ENCODE assay signal across 16 cellular contexts in the genomic region with DNA sequence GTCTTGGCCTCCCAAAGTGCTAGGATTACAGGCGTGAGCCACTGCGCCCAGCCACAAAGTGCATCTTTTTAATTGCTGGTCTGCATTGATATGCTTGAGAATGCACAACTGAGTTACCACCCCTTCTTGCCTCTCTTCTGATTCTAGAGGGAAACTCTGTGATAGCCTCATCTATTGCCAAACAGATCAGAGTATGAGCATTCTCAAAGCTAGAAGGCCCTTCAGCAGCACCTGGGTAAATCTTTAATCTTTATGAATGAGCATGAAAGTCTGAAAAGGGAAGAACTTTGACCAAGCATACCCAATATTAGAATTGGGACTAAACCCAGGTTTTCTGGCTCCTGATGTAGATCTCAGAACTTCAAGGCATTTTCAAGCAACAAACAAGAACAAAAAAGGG.
DNase-seq lines count a peak whose midpoint lies in the region; ATAC-seq, FAIRE-seq and TF ChIP-seq lines count a peak whose summit lies in the region.
"Had no signal": no experiment of that assay in that cellular context is flagged by ENCODE, and none has a peak within 500 bp of the region (broad histone marks: within the 10 kb centered on the region; RNA-seq: fewer than 3 reads in every experiment).

No MANE protein-coding gene starts in this region.

- intact Hi-C loops in PC-3 (cut with micrococcal nuclease), result no loop called here

- 9 to 57% (median 38%) methylated on average over 2 of the region's 2 CpGs for WGBS in small intestine, 3 donors
- WGBS in GM23248 (ENCODE audit: low coverage in 1 of 2, low lambda C conversion rate in 2 of 2, missing lambda C conversion rate in 2 of 2), 2 experiments, result 100% methylated on average over 2 of the region's 2 CpGs

- no peak overlapping the region for H3K27ac ChIP-seq in small intestine (ENCODE audit: low read depth in 1 of 2, low read length in 1 of 2)
- H3K27ac ChIP-seq in GM23248, result no peak overlapping the region
- H3K27ac ChIP-seq in PC-3 (ENCODE audit: low read length), result no peak overlapping the region

- no peak overlapping the region for H3K4me2 ChIP-seq in GM23248 (ENCODE audit: unreplicated experiment)
- no peak overlapping the region for H3K4me2 ChIP-seq in PC-3 (ENCODE audit: low read length)

- H3K79me2 ChIP-seq in GM23248 (ENCODE audit: insufficient read depth), result no peaks in the 10 kb centered on the region
- H3K79me2 ChIP-seq in PC-3 (ENCODE audit: low read length), result no peaks in the 10 kb centered on the region

- H4K20me1 ChIP-seq in GM23248 (ENCODE audit: insufficient read depth) (no peaks in the 10 kb centered on the region), PC-3 (ENCODE audit: low read length) (no peaks in the 10 kb centered on the region)

- H3K27me3 ChIP-seq in small intestine (ENCODE audit: control insufficient read depth in 2 of 2, insufficient read depth in 2 of 2, low read length in 2 of 2), result no peaks in the 10 kb centered on the region
- H3K27me3 ChIP-seq in GM23248 (replicated peaks; ENCODE audit: insufficient read depth), result no peaks in the 10 kb centered on the region
- H3K27me3 ChIP-seq in PC-3 (ENCODE audit: low read length), result no peaks in the 10 kb centered on the region
- H3K27me3 ChIP-seq: ascending aorta had no signal

- H3F3A ChIP-seq in GM23248 (ENCODE audit: insufficient read depth) (peaks cover 11% of the 10 kb centered on the region), PC-3 (ENCODE audit: low read length, unreplicated experiment) (no peaks in the 10 kb centered on the region)

- DNase-seq in small intestine, result peak; percentile 42
- no peak for DNase-seq in GM23248
- no peak for DNase-seq in activated T-cell treated with anti-CD3 and anti-CD28 coated beads, Interleukin-2, amount 50 U/mL, for 4 hours
- DNase-seq in PC-3, result no peak
- no peak for DNase-seq in immature natural killer cell
- DNase-seq: activated gamma-delta T cell; NCI-H1436; NCI-H226; NK-92 treated with Interleukin-12 subunit alpha and Interleukin-12 subunit beta, amount 100 ng/mL, for 24 hours; nucleus accumbens; right cardiac atrium had no signal

- in situ Hi-C loops in GM23248 (cut with MboI), result no loop called here

- no peaks in the 10 kb centered on the region for H3K9me2 ChIP-seq in GM23248 (ENCODE audit: insufficient read depth)
- no peaks in the 10 kb centered on the region for H3K9me2 ChIP-seq in PC-3 (replicated peaks; ENCODE audit: low read length)

- H3K36me3 ChIP-seq in small intestine (ENCODE audit: control insufficient read depth in 2 of 2, insufficient read depth in 2 of 2, low read length in 2 of 2), result no peaks in the 10 kb centered on the region
- no peaks in the 10 kb centered on the region for H3K36me3 ChIP-seq in GM23248 (ENCODE audit: low read depth)
- no peaks in the 10 kb centered on the region for H3K36me3 ChIP-seq in PC-3 (ENCODE audit: low read depth, low read length)
- H3K36me3 ChIP-seq: ascending aorta had no signal

- H3K27ac Mint-ChIP-seq in immature natural killer cell, result no peak overlapping the region

- no peaks in the 10 kb centered on the region for H3K9me3 ChIP-seq in small intestine (ENCODE audit: control insufficient read depth, low read depth)
- H3K9me3 ChIP-seq in GM23248 (ENCODE audit: low read depth), result no peaks in the 10 kb centered on the region
- no peaks in the 10 kb centered on the region for H3K9me3 ChIP-seq in PC-3 (ENCODE audit: low read length)

- H3K4me3 ChIP-seq in small intestine (ENCODE audit: low read depth in 1 of 2, low read length in 2 of 2) (no peak overlapping the region), GM23248 (no peak overlapping the region), PC-3 (ENCODE audit: low read length) (no peak overlapping the region)
- H3K4me3 ChIP-seq: ascending aorta had no signal

- H3K4me1 ChIP-seq in small intestine (ENCODE audit: control insufficient read depth in 2 of 2, insufficient read depth in 1 of 2, low read depth in 1 of 2, low read length in 1 of 2), result no peaks in the 10 kb centered on the region
- peaks cover 15% of the 10 kb centered on the region for H3K4me1 ChIP-seq in GM23248 (ENCODE audit: insufficient read depth)
- H3K4me1 ChIP-seq in PC-3 (ENCODE audit: insufficient read depth, low read length), result no peaks in the 10 kb centered on the region

- H3K4me3 Mint-ChIP-seq in activated T-cell treated with anti-CD3 and anti-CD28 coated beads, Interleukin-2, amount 50 U/mL, for 4 hours, result no peak overlapping the region
- no peak overlapping the region for H3K4me3 Mint-ChIP-seq in immature natural killer cell

- no peak overlapping the region for H2AFZ ChIP-seq in GM23248
- no peak overlapping the region for H2AFZ ChIP-seq in PC-3 (ENCODE audit: low read length)

- POLR2A ChIA-PET in PC-3 (lab: Charles Lee; ENCODE audit: unreplicated experiment), result no interaction called here

- FAIRE-seq in small intestine (lab: Jason Lieb, UNC), result no peak
- FAIRE-seq: H54 had no signal

- CTCF ChIA-PET in PC-3 (lab: Charles Lee), result no interaction called here

- no peaks in the 10 kb centered on the region for H3K27me3 Mint-ChIP-seq in activated T-cell treated with anti-CD3 and anti-CD28 coated beads, Interleukin-2, amount 50 U/mL, for 4 hours (ENCODE audit: low read depth)
- peaks cover 0 to 2% (median 0%) of the 10 kb centered on the region in 3 donors for H3K27me3 Mint-ChIP-seq in immature natural killer cell (ENCODE audit: low read depth in 3 of 3)

- H3K4me1 Mint-ChIP-seq in activated T-cell treated with anti-CD3 and anti-CD28 coated beads, Interleukin-2, amount 50 U/mL, for 4 hours (ENCODE audit: low read depth), result no peaks in the 10 kb centered on the region
- no peaks in the 10 kb centered on the region for H3K4me1 Mint-ChIP-seq in immature natural killer cell

- peak; percentile 63 for ATAC-seq in GM19025 (IDR thresholded peaks at IDR 0.05; ENCODE audit: low read depth, unreplicated experiment)
- ATAC-seq in GM21825 (IDR thresholded peaks at IDR 0.05; ENCODE audit: unreplicated experiment), result peak; percentile 73
- ATAC-seq in HG03175 (IDR thresholded peaks at IDR 0.05; ENCODE audit: unreplicated experiment), result peak; percentile 58
- no peak for ATAC-seq in activated T-cell treated with anti-CD3 and anti-CD28 coated beads, Interleukin-2, amount 50 U/mL, for 4 hours
- no peak for ATAC-seq in PC-3

- no TSS peak for BruUV-seq in PC-3 (replicated peaks; lab: Mats Ljungman, UMichigan)

- peaks cover 7% of the 10 kb centered on the region for H3K9me3 Mint-ChIP-seq in activated T-cell treated with anti-CD3 and anti-CD28 coated beads, Interleukin-2, amount 50 U/mL, for 4 hours
- peaks cover 2 to 14% (median 7%) of the 10 kb centered on the region in 6 donors for H3K9me3 Mint-ChIP-seq in immature natural killer cell

- H3K36me3 Mint-ChIP-seq in activated T-cell treated with anti-CD3 and anti-CD28 coated beads, Interleukin-2, amount 50 U/mL, for 4 hours (ENCODE audit: insufficient read depth), result no peaks in the 10 kb centered on the region
- H3K36me3 Mint-ChIP-seq in immature natural killer cell, result peaks cover 0 to 3% (median 0%) of the 10 kb centered on the region in 3 donors

- H3K9ac ChIP-seq in GM23248, result no peak overlapping the region
- H3K9ac ChIP-seq in PC-3 (ENCODE audit: low read length), result no peak overlapping the region

- TF ChIP-seq CTCF in PC-3 (conservative IDR thresholded peaks at IDR 0.05; ENCODE audit: low read depth, low read length), result no peak

Comparison
In these comparisons a context has a peak if more than half of its experiments do, and no peak if none do; other contexts are left out.
1. ATAC-seq: peak in GM19025 (single experiment), GM21825 (single experiment) and HG03175 (single experiment); none in activated T-cell treated with anti-CD3 and anti-CD28 coated beads, Interleukin-2, amount 50 U/mL, for 4 hours (0 of 2) and PC-3 (single experiment).